ENCODE assay signal across 27 cellular contexts in the genomic region with DNA sequence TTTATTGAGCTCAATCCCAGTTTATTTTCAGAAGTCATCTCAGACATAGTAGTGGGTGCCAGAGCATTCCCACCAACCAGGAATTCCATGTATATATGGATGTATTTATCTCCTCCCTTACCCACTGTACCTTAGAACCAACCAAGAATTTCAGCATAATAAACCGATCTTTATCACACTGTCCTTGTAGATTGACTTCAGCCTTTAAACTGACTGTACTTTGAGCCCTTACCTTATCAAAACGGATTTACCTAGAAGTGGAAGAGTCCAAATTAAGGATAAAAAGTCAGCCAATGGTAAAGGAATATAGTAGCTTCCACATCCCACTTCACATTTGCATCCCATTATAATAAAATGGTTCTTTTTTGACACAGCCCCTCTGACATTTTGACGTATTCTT.
"Had no signal": no experiment of that assay in that cellular context is flagged by ENCODE, and none has a peak within 500 bp of the region (broad histone marks: within the 10 kb centered on the region; RNA-seq: fewer than 3 reads in every experiment).

No MANE protein-coding gene starts in this region.

- H3K4me3 ChIP-seq: lower lobe of right lung, pancreas, prostate gland, skin epidermis, spleen, tibial nerve, uterus had no signal

- H3K4me1 Mint-ChIP-seq: nephron; neural crest cell; stimulated activated memory B cell treated with anti-CD40 and anti-IgM and Interleukin-4, amounts not matched to agents 10 μg/mL and 1 μg/mL and 100 μg/mL, for 72 hours had no signal

- H3K27ac Mint-ChIP-seq: naive thymus-derived CD8-positive, alpha-beta T cell; nephron; stimulated activated memory B cell treated with anti-CD40 and anti-IgM and Interleukin-4, amounts not matched to agents 10 μg/mL and 1 μg/mL and 100 μg/mL, for 72 hours; stimulated activated naive CD8-positive, alpha-beta T cell treated with anti-CD3 and anti-CD28 coated beads, Interleukin-15, amount 100 ng/mL, for 72 hours; type B pancreatic cell had no signal

- H3K27me3 Mint-ChIP-seq: stimulated activated memory B cell treated with anti-CD40 and anti-IgM and Interleukin-4, amounts not matched to agents 10 μg/mL and 1 μg/mL and 100 μg/mL, for 72 hours; stimulated activated naive CD8-positive, alpha-beta T cell treated with anti-CD3 and anti-CD28 coated beads, Interleukin-15, amount 100 ng/mL, for 72 hours had no signal

- ATAC-seq: left ventricle myocardium superior; lower lobe of right lung; naive thymus-derived CD8-positive, alpha-beta T cell; pancreas; right cardiac atrium; sciatic nerve; stimulated activated memory B cell treated with anti-CD40 and anti-IgM and Interleukin-4, amounts not matched to agents 10 μg/mL and 1 μg/mL and 100 μg/mL, for 72 hours; stimulated activated naive CD8-positive, alpha-beta T cell treated with anti-CD3 and anti-CD28 coated beads, Interleukin-15, amount 100 ng/mL, for 72 hours had no signal

- H3K36me3 ChIP-seq: lower lobe of right lung, pancreas, prostate gland, spleen, tibial nerve, uterus had no signal

- H3K4me3 Mint-ChIP-seq: naive thymus-derived CD8-positive, alpha-beta T cell; nephron; neural crest cell; stimulated activated memory B cell treated with anti-CD40 and anti-IgM and Interleukin-4, amounts not matched to agents 10 μg/mL and 1 μg/mL and 100 μg/mL, for 72 hours; stimulated activated naive CD8-positive, alpha-beta T cell treated with anti-CD3 and anti-CD28 coated beads, Interleukin-15, amount 100 ng/mL, for 72 hours; type B pancreatic cell had no signal

- H3K27me3 ChIP-seq: pancreas, spleen, tibial nerve, uterus had no signal

- H3K27ac ChIP-seq: lower lobe of right lung, pancreas, prostate gland, skin epidermis, spleen, tibial nerve, uterus had no signal

- H3K36me3 Mint-ChIP-seq: stimulated activated memory B cell treated with anti-CD40 and anti-IgM and Interleukin-4, amounts not matched to agents 10 μg/mL and 1 μg/mL and 100 μg/mL, for 72 hours; type B pancreatic cell had no signal

- H3K4me1 ChIP-seq: lower lobe of right lung, prostate gland, spleen, tibial nerve, uterus had no signal

- DNase-seq: head of caudate nucleus; hippocampal formation; kidney glomerular epithelial cell; left ventricle myocardium superior; lower lobe of right lung; midbrain; naive thymus-derived CD8-positive, alpha-beta T cell; nucleus accumbens; pancreas; posterior cingulate gyrus; retina; right cardiac atrium; spleen; stimulated activated CD4-positive, alpha-beta T cell treated with anti-CD3 and anti-CD28 coated beads, Interleukin-4, amount 100 ng/mL, for 4 hours; stimulated activated CD8-positive, alpha-beta memory T cell treated with anti-CD3 and anti-CD28 coated beads, Interleukin-4, amount 100 ng/mL, for 48 hours; stimulated activated naive CD4-positive, alpha-beta T cell treated with Interleukin-2 at 50 U/mL for 16 hours; stimulated activated naive CD8-positive, alpha-beta T cell treated with anti-CD3 and anti-CD28 coated beads, Interleukin-15, amount 100 ng/mL, for 72 hours; substantia nigra; uterus had no signal

- H3K9me3 Mint-ChIP-seq: nephron; neural crest cell; stimulated activated memory B cell treated with anti-CD40 and anti-IgM and Interleukin-4, amounts not matched to agents 10 μg/mL and 1 μg/mL and 100 μg/mL, for 72 hours; stimulated activated naive CD8-positive, alpha-beta T cell treated with anti-CD3 and anti-CD28 coated beads, Interleukin-15, amount 100 ng/mL, for 72 hours; type B pancreatic cell had no signal
